Comparison of ENCODE assay signal across 2 cellular contexts in the genomic region with DNA sequence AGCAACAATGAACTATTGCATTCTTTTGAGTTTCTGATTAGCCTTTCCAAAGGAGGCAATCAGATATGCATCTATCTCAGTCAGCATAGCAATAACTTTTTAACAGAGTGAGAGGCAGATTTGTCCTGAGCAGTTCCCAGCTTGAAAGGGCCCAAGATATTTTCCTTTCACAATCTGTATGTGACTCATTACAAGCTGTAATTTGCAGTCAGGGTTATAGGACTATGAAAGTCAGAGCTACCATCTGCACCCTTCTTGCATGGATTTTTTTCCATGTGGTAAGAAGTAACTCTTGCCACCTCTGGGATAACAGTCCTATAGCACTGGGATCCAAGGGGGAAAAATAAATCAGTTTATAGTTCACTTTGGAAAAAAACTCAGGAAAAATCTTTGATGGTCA.
TF ChIP-seq lines count a peak whose summit lies in the region.

No MANE protein-coding gene starts in this region.

TF ChIP-seq in GM23338, 12 proteins besides CTCF, POLR2A, EP300 and RAD21:
- TF ChIP-seq POLR2AphosphoS5 (IDR thresholded peaks at IDR 0.05; ENCODE audit: low read depth), result no peak
- no peak for TF ChIP-seq ZNF331 (CRISPR knock-in tag; IDR thresholded peaks at IDR 0.05; ENCODE audit: low read depth)
- TF ChIP-seq ZNF114 (CRISPR knock-in tag; IDR thresholded peaks at IDR 0.05), result no peak
- TF ChIP-seq EZH2 (IDR thresholded peaks at IDR 0.05; ENCODE audit: low read depth, unreplicated experiment), result no peak
TF ChIP-seq in GM23338: peak in this region for 0.

TF ChIP-seq in H1, 55 proteins besides CTCF, POLR2A, EP300 and RAD21:
- TF ChIP-seq NANOG (IDR thresholded peaks at IDR 0.05; ENCODE audit: insufficient read depth, low read depth, low read length, poor library complexity, severe bottlenecking), result no peak
- TF ChIP-seq, protein P1, sequence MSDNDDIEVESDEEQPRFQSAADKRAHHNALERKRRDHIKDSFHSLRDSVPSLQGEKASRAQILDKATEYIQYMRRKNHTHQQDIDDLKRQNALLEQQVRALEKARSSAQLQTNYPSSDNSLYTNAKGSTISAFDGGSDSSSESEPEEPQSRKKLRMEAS (IDR thresholded peaks at IDR 0.05), result no peak
- TF ChIP-seq, protein P2, sequence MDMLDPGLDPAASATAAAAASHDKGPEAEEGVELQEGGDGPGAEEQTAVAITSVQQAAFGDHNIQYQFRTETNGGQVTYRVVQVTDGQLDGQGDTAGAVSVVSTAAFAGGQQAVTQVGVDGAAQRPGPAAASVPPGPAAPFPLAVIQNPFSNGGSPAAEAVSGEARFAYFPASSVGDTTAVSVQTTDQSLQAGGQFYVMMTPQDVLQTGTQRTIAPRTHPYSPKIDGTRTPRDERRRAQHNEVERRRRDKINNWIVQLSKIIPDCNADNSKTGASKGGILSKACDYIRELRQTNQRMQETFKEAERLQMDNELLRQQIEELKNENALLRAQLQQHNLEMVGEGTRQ (IDR thresholded peaks at IDR 0.05; ENCODE audit: low read length), result no peak
- no peak for TF ChIP-seq FOSL1 (IDR thresholded peaks at IDR 0.05; ENCODE audit: insufficient read depth, low read depth, low read length)
